8 cellular contexts compared by ENCODE assay signal in genomic region chr3:114155370-114155821, GRCh38. TPM values are rescaled to one million over a fixed set of nuclear protein-coding genes. Genes with fewer than 3 reads are reported as not detected.
DNase-seq lines count a peak whose midpoint lies in the region; ATAC-seq and TF ChIP-seq lines count a peak whose summit lies in the region.

No MANE protein-coding gene starts in this region.

- H3K27ac ChIP-seq in AG04450 (ENCODE audit: low read depth, low read length) (no peak overlapping the region), colonic mucosa (no peak overlapping the region), trophoblast cell (ENCODE audit: low read depth, low read length) (no peak overlapping the region), ascending aorta (no peak overlapping the region)

- no peak overlapping the region for H3K14ac ChIP-seq in trophoblast cell (ENCODE audit: low read length)

- no peak overlapping the region for H4K8ac ChIP-seq in trophoblast cell (ENCODE audit: low read depth, low read length)

- H2AK5ac ChIP-seq in trophoblast cell (ENCODE audit: low read length): no peak overlapping the region

- H4K91ac ChIP-seq in trophoblast cell (ENCODE audit: low read depth, low read length): no peak overlapping the region

- H2BK5ac ChIP-seq in trophoblast cell (ENCODE audit: low read depth, low read length, poor library complexity): no peak overlapping the region

- POLR2A ChIA-PET in AG04450 (lab: Yijun Ruan, JAX): no interaction called here

- ATAC-seq in GM21619 (IDR thresholded peaks at IDR 0.05; ENCODE audit: unreplicated experiment): no peak

- DNase-seq in AG04450 (ENCODE audit: low read depth, low spot score): no peak
- DNase-seq in GM13977 (ENCODE audit: low spot score): peak; percentile 28
- DNase-seq in OCI-M1 (lab: John Stamatoyannopoulos, UW): peak; percentile 53
- peak; percentile 28 for DNase-seq in colonic mucosa
- DNase-seq in trophoblast cell: peak; percentile 17 to 62
- no peak for DNase-seq in ascending aorta (ENCODE audit: low spot score in 2 of 2)
- DNase-seq in superior temporal gyrus (ENCODE audit: extremely low spot score): no peak

- no peak overlapping the region for H4K12ac ChIP-seq in trophoblast cell (ENCODE audit: low read depth, low read length)

- no peak overlapping the region for H3K4me2 ChIP-seq in trophoblast cell (ENCODE audit: low read length)

- H3K36me3 ChIP-seq in colonic mucosa (no peaks in the 10 kb centered on the region), trophoblast cell (ENCODE audit: control insufficient read depth in 1 of 2, insufficient read depth in 2 of 2, low read length in 2 of 2) (no peaks in the 10 kb centered on the region), ascending aorta (no peaks in the 10 kb centered on the region)

- H3K9ac ChIP-seq in colonic mucosa (ENCODE audit: low read depth in 2 of 2, low read length in 2 of 2) (no peak overlapping the region), trophoblast cell (ENCODE audit: low read length) (no peak overlapping the region)

- H3K23ac ChIP-seq in trophoblast cell (ENCODE audit: low read length): no peak overlapping the region

- no peak overlapping the region for H2BK12ac ChIP-seq in trophoblast cell (ENCODE audit: low read length)

- H3K79me2 ChIP-seq in trophoblast cell (ENCODE audit: control insufficient read depth, insufficient read depth, low read length, poor library complexity): no peaks in the 10 kb centered on the region

- no peaks in the 10 kb centered on the region for H3K79me1 ChIP-seq in trophoblast cell (ENCODE audit: low read length)

- CTCF ChIA-PET in AG04450 (lab: Charles Lee): interaction anchor here (0.5 to 3.2 kb wide), 7 partner anchors 12 to 419 kb away, joined by 3 to 24 read pairs (median 4); no protein-coding TSS in a partner anchor

- TF ChIP-seq CTCF in AG04450 (IDR thresholded peaks at IDR 0.05; ENCODE audit: low read depth, low read length) (peak; percentile 55), GM13977 (IDR thresholded peaks at IDR 0.05; ENCODE audit: extremely low read depth, insufficient read depth, missing control alignments) (peak; percentile 62), colonic mucosa (IDR thresholded peaks at IDR 0.05) (no peak), ascending aorta (IDR thresholded peaks at IDR 0.05) (peak in 1 of 3 experiments; percentile 30)

- H3K4me1 ChIP-seq in colonic mucosa (no peaks in the 10 kb centered on the region), trophoblast cell (ENCODE audit: control insufficient read depth in 1 of 2, insufficient read depth in 2 of 2, low read length in 2 of 2) (peaks cover 0 to 2% of the 10 kb centered on the region in 2 experiments), ascending aorta (peaks cover 0 to 2% of the 10 kb centered on the region in 2 donors)

- no peak overlapping the region for H2AFZ ChIP-seq in trophoblast cell (ENCODE audit: insufficient read depth, low read length, poor library complexity)

- intact Hi-C loops in colonic mucosa (cut with DNase I) (no loop called here), ascending aorta (cut with DNase I) (loop anchor here (10.0 kb wide), 1 partner anchor 411 kb away; the partner anchor contains the start of genes ATP6V1A and NAA50)

- H3K27me3 ChIP-seq in AG04450 (ENCODE audit: control insufficient read depth, insufficient read depth, low read length): peaks cover 13% of the 10 kb centered on the region
- no peaks in the 10 kb centered on the region for H3K27me3 ChIP-seq in colonic mucosa
- H3K27me3 ChIP-seq in trophoblast cell (ENCODE audit: insufficient read depth, low read length): no peaks in the 10 kb centered on the region
- H3K27me3 ChIP-seq in ascending aorta: no peaks in the 10 kb centered on the region

- no peak overlapping the region for H3K4me3 ChIP-seq in AG04450 (ENCODE audit: low read depth, low read length)
- no peak overlapping the region for H3K4me3 ChIP-seq in colonic mucosa
- no peak overlapping the region for H3K4me3 ChIP-seq in trophoblast cell (ENCODE audit: low read depth, low read length)
- H3K4me3 ChIP-seq in ascending aorta: no peak overlapping the region

- in situ Hi-C loops in GM13977 (cut with MboI; ENCODE audit: low pct_unique_long_range_greater_than_20kb, low sequenced_read_pairs, unreplicated experiment): no loop called here

- H3K9me3 ChIP-seq in AG04450 (ENCODE audit: control insufficient read depth, insufficient read depth, low read length) (no peaks in the 10 kb centered on the region), colonic mucosa (no peaks in the 10 kb centered on the region), trophoblast cell (ENCODE audit: insufficient read depth, low read depth, low read length) (no peaks in the 10 kb centered on the region), ascending aorta (no peaks in the 10 kb centered on the region)

- H3K4ac ChIP-seq in trophoblast cell (ENCODE audit: low read depth, low read length): no peak overlapping the region

- WGBS in trophoblast cell (ENCODE audit: extremely low coverage, insufficient coverage, insufficient read length): no CpG with 5 or more reads among the region's 9 CpGs

- no peak overlapping the region for H2BK120ac ChIP-seq in trophoblast cell (ENCODE audit: insufficient read depth, low read length, poor library complexity)

- H3K18ac ChIP-seq in trophoblast cell (ENCODE audit: low read length): no peak overlapping the region

RNA-seq across cellular contexts. Expression of gene DRD3, which starts 23.5 kb away (rescaled TPM):
- polyA plus RNA-seq in AG04450 (2011; rRNA removed): not detected in 2 replicates
- not detected in 2 replicates for polyA minus RNA-seq in AG04450 (2011; rRNA and poly(A)+ RNA removed)
- total RNA-seq in colonic mucosa (not detected), ascending aorta (not detected)
- polyA plus RNA-seq in trophoblast cell (2013): not detected in 2 replicates

Comparison
In these comparisons a context has a peak if more than half of its experiments do, and no peak if none do; other contexts are left out.
1. DNase-seq: peak in GM13977 (single experiment), OCI-M1 (single experiment), colonic mucosa (single experiment) and trophoblast cell (2 of 2); none in AG04450 (single experiment), ascending aorta (0 of 2) and superior temporal gyrus (single experiment).